16 cellular contexts compared by ENCODE assay signal in genomic region chr12:119683413-119683812, GRCh38. TPM values are rescaled to one million over a fixed set of nuclear protein-coding genes. Genes with fewer than 3 reads are reported as not detected.
A peak's percentile ranks its signal among the peaks of the same experiment; 100 is the strongest.
DNase-seq lines count a peak whose midpoint lies in the region; ATAC-seq, FAIRE-seq and TF ChIP-seq lines count a peak whose summit lies in the region.
"Had no signal": no experiment of that assay in that cellular context is flagged by ENCODE, and none has a peak within 500 bp of the region (broad histone marks: within the 10 kb centered on the region; RNA-seq: fewer than 3 reads in every experiment).

No MANE protein-coding gene starts in this region.

- no peak for TF ChIP-seq CTCF in kidney (IDR thresholded peaks at IDR 0.05; ENCODE audit: borderline replicate concordance, extremely low read depth, insufficient read depth)
- TF ChIP-seq CTCF in upper lobe of left lung (IDR thresholded peaks at IDR 0.05) = no peak

- H3K36me3 Mint-ChIP-seq in activated naive CD8-positive, alpha-beta T cell treated with anti-CD3 and anti-CD28 coated beads, Interleukin-2, amount 10 ng/mL, durations not matched to agents 7 days and 5 days = peaks cover 37% of the 10 kb centered on the region
- peaks cover 30% of the 10 kb centered on the region for H3K36me3 Mint-ChIP-seq in activated naive CD8-positive, alpha-beta T cell treated with anti-CD3 and anti-CD28 coated beads for 36 hours
- peaks cover 74% of the 10 kb centered on the region for H3K36me3 Mint-ChIP-seq in activated T-helper 2 cell treated with anti-CD3 and anti-CD28 coated beads, Interferon-gamma antibody, Interleukin-2, Interleukin-4, amounts not matched to agents 10 μg/mL and 5 μg/mL and 100 μg/mL, durations not matched to agents 14 hours and 24 hours and 36 hours (ENCODE audit: low read depth)

- 86 to 93% methylated on average over 6 of the region's 6 CpGs for WGBS in upper lobe of left lung, 2 donors

- H3K4me3 ChIP-seq in kidney (ENCODE audit: low read length in 2 of 2) (peak overlapping the region in 1 of 2 donors; percentile 12), upper lobe of left lung (no peak overlapping the region)
- H3K4me3 ChIP-seq: SJSA1, skin epidermis had no signal

- peak overlapping the region; percentile 47 for H3K27ac Mint-ChIP-seq in activated naive CD8-positive, alpha-beta T cell treated with anti-CD3 and anti-CD28 coated beads, Interleukin-2, amount 10 ng/mL, durations not matched to agents 7 days and 5 days
- H3K27ac Mint-ChIP-seq in activated naive CD8-positive, alpha-beta T cell treated with anti-CD3 and anti-CD28 coated beads for 36 hours = no peak overlapping the region
- peak overlapping the region; percentile 63 for H3K27ac Mint-ChIP-seq in activated T-helper 2 cell treated with anti-CD3 and anti-CD28 coated beads, Interferon-gamma antibody, Interleukin-2, Interleukin-4, amounts not matched to agents 10 μg/mL and 5 μg/mL and 100 μg/mL, durations not matched to agents 14 hours and 24 hours and 36 hours

- TF ChIP-seq POLR2A in upper lobe of left lung (IDR thresholded peaks at IDR 0.05) = no peak

- peak overlapping the region; percentile 12 to 23 for H3K9ac ChIP-seq in kidney (ENCODE audit: low read length in 2 of 2)

- peaks cover 23 to 24% of the 10 kb centered on the region in 2 donors for H3K36me3 ChIP-seq in kidney (ENCODE audit: control insufficient read depth in 1 of 2, insufficient read depth in 2 of 2, low read length in 2 of 2)
- peaks cover 24 to 41% (median 35%) of the 10 kb centered on the region in 4 donors for H3K36me3 ChIP-seq in upper lobe of left lung

- POLR2A ChIA-PET in activated naive CD8-positive, alpha-beta T cell treated with anti-CD3 and anti-CD28 coated beads, Interleukin-2, amount 10 ng/mL, durations not matched to agents 7 days and 5 days (lab: Charles Lee) = no interaction called here

- TF ChIP-seq EP300 in upper lobe of left lung (IDR thresholded peaks at IDR 0.05) = no peak

- FAIRE-seq in kidney (lab: Jason Lieb, UNC) = no peak
- FAIRE-seq: islet of Langerhans had no signal

- no peak for DNase-seq in activated naive CD8-positive, alpha-beta T cell treated with anti-CD3 and anti-CD28 coated beads, Interleukin-2, amount 10 ng/mL, durations not matched to agents 7 days and 5 days
- no peak for DNase-seq in activated naive CD8-positive, alpha-beta T cell treated with anti-CD3 and anti-CD28 coated beads for 36 hours
- DNase-seq in activated T-helper 2 cell treated with anti-CD3 and anti-CD28 coated beads, Interferon-gamma antibody, Interleukin-2, Interleukin-4, amounts not matched to agents 10 μg/mL and 5 μg/mL and 100 μg/mL, durations not matched to agents 14 hours and 24 hours and 36 hours (ENCODE audit: low spot score) = no peak
- no peak for DNase-seq in kidney
- no peak for DNase-seq in NCI-H187 treated with DMSO at 0.1 percent for 48 hours (lab: John Stamatoyannopoulos, UW)
- DNase-seq in upper lobe of left lung = no peak
- DNase-seq: ACHN, cerebellar nuclear complex, DND-41, NCI-H2029 had no signal

- H3K4me1 Mint-ChIP-seq in activated naive CD8-positive, alpha-beta T cell treated with anti-CD3 and anti-CD28 coated beads, Interleukin-2, amount 10 ng/mL, durations not matched to agents 7 days and 5 days = peaks cover 15% of the 10 kb centered on the region
- peaks cover 16% of the 10 kb centered on the region for H3K4me1 Mint-ChIP-seq in activated naive CD8-positive, alpha-beta T cell treated with anti-CD3 and anti-CD28 coated beads for 36 hours
- H3K4me1 Mint-ChIP-seq in activated T-helper 2 cell treated with anti-CD3 and anti-CD28 coated beads, Interferon-gamma antibody, Interleukin-2, Interleukin-4, amounts not matched to agents 10 μg/mL and 5 μg/mL and 100 μg/mL, durations not matched to agents 14 hours and 24 hours and 36 hours (ENCODE audit: low read depth) = peaks cover 18% of the 10 kb centered on the region

- no peaks in the 10 kb centered on the region for H3K27me3 ChIP-seq in upper lobe of left lung
- H3K27me3 ChIP-seq: SJSA1 had no signal

- no peaks in the 10 kb centered on the region for H3K9me3 Mint-ChIP-seq in activated naive CD8-positive, alpha-beta T cell treated with anti-CD3 and anti-CD28 coated beads, Interleukin-2, amount 10 ng/mL, durations not matched to agents 7 days and 5 days
- H3K9me3 Mint-ChIP-seq in activated naive CD8-positive, alpha-beta T cell treated with anti-CD3 and anti-CD28 coated beads for 36 hours = no peaks in the 10 kb centered on the region
- H3K9me3 Mint-ChIP-seq in activated T-helper 2 cell treated with anti-CD3 and anti-CD28 coated beads, Interferon-gamma antibody, Interleukin-2, Interleukin-4, amounts not matched to agents 10 μg/mL and 5 μg/mL and 100 μg/mL, durations not matched to agents 14 hours and 24 hours and 36 hours = no peaks in the 10 kb centered on the region
- H3K9me3 Mint-ChIP-seq: naive B cell had no signal

- peaks cover 77 to 96% of the 10 kb centered on the region in 2 donors for H3K4me1 ChIP-seq in kidney (ENCODE audit: control insufficient read depth in 1 of 2, insufficient read depth in 1 of 2, low read depth in 1 of 2, low read length in 2 of 2)
- peaks cover 8 to 29% (median 20%) of the 10 kb centered on the region in 4 donors for H3K4me1 ChIP-seq in upper lobe of left lung

- ATAC-seq in activated naive CD8-positive, alpha-beta T cell treated with anti-CD3 and anti-CD28 coated beads, Interleukin-2, amount 10 ng/mL, durations not matched to agents 7 days and 5 days (ENCODE audit: low read depth) = no peak
- ATAC-seq in GM18519 (IDR thresholded peaks at IDR 0.05; ENCODE audit: low FRiP score, unreplicated experiment) (no peak), upper lobe of left lung (ENCODE audit: low FRiP score in 2 of 2) (no peak), HG02870 (IDR thresholded peaks at IDR 0.05; ENCODE audit: unreplicated experiment) (no peak)

- H3K9me3 ChIP-seq in kidney (ENCODE audit: control insufficient read depth in 1 of 2, low read length in 2 of 2) = no peaks in the 10 kb centered on the region
- H3K9me3 ChIP-seq in upper lobe of left lung = no peaks in the 10 kb centered on the region
- H3K9me3 ChIP-seq: SJSA1 had no signal

- H3K27ac ChIP-seq in kidney (ENCODE audit: low read depth in 2 of 2, low read length in 2 of 2) (peak overlapping the region; percentile 97), upper lobe of left lung (peak overlapping the region in 1 of 4 donors; percentile 52)
- H3K27ac ChIP-seq: SJSA1 had no signal

- H3K4me3 Mint-ChIP-seq in activated naive CD8-positive, alpha-beta T cell treated with anti-CD3 and anti-CD28 coated beads, Interleukin-2, amount 10 ng/mL, durations not matched to agents 7 days and 5 days = no peak overlapping the region
- H3K4me3 Mint-ChIP-seq in activated naive CD8-positive, alpha-beta T cell treated with anti-CD3 and anti-CD28 coated beads for 36 hours = no peak overlapping the region
- no peak overlapping the region for H3K4me3 Mint-ChIP-seq in activated T-helper 2 cell treated with anti-CD3 and anti-CD28 coated beads, Interferon-gamma antibody, Interleukin-2, Interleukin-4, amounts not matched to agents 10 μg/mL and 5 μg/mL and 100 μg/mL, durations not matched to agents 14 hours and 24 hours and 36 hours (ENCODE audit: low read depth)

- intact Hi-C loops in activated T-helper 2 cell treated with anti-CD3 and anti-CD28 coated beads, Interferon-gamma antibody, Interleukin-2, Interleukin-4, amounts not matched to agents 10 μg/mL and 5 μg/mL and 100 μg/mL, durations not matched to agents 14 hours and 24 hours and 36 hours (cut with micrococcal nuclease) = loop anchor here (5.0 kb wide), 1 partner anchor 219 kb away; no protein-coding TSS in a partner anchor
- intact Hi-C loops in kidney (cut with DNase I) = no loop called here

- H3K27me3 Mint-ChIP-seq in activated naive CD8-positive, alpha-beta T cell treated with anti-CD3 and anti-CD28 coated beads, Interleukin-2, amount 10 ng/mL, durations not matched to agents 7 days and 5 days = no peaks in the 10 kb centered on the region
- no peaks in the 10 kb centered on the region for H3K27me3 Mint-ChIP-seq in activated naive CD8-positive, alpha-beta T cell treated with anti-CD3 and anti-CD28 coated beads for 36 hours
- no peaks in the 10 kb centered on the region for H3K27me3 Mint-ChIP-seq in activated T-helper 2 cell treated with anti-CD3 and anti-CD28 coated beads, Interferon-gamma antibody, Interleukin-2, Interleukin-4, amounts not matched to agents 10 μg/mL and 5 μg/mL and 100 μg/mL, durations not matched to agents 14 hours and 24 hours and 36 hours (ENCODE audit: low read depth)
- H3K27me3 Mint-ChIP-seq: naive B cell had no signal

RNA-seq across cellular contexts. Expression of gene PRKAB1, which starts 15.5 kb away (rescaled TPM):
- total RNA-seq in activated naive CD8-positive, alpha-beta T cell treated with anti-CD3 and anti-CD28 coated beads, Interleukin-2, amount 10 ng/mL, durations not matched to agents 7 days and 5 days = 10 to 100 TPM; 43.7 to 44.1 TPM
- total RNA-seq in activated naive CD8-positive, alpha-beta T cell treated with anti-CD3 and anti-CD28 coated beads for 36 hours = 10 to 100 TPM; 26.1 to 26.5 TPM
- total RNA-seq in activated T-helper 2 cell treated with anti-CD3 and anti-CD28 coated beads, Interferon-gamma antibody, Interleukin-2, Interleukin-4, amounts not matched to agents 10 μg/mL and 5 μg/mL and 100 μg/mL, durations not matched to agents 14 hours and 24 hours and 36 hours = 26.8 and 28.2 TPM in 2 replicates
- total RNA-seq in kidney = 165 TPM
- polyA plus RNA-seq in kidney (ENCODE audit: insufficient read depth, low read depth, low replicate concordance) = 79.9 TPM
- total RNA-seq in upper lobe of left lung = 10 to 100 TPM; 44.2 to 90.3 (median 62.9) TPM
